21 cellular contexts compared by ENCODE assay signal in genomic region chr4:88446124-88446523, GRCh38. TPM values are rescaled to one million over a fixed set of nuclear protein-coding genes. Genes with fewer than 3 reads are reported as not detected.
A peak's percentile ranks its signal among the peaks of the same experiment; 100 is the strongest.
DNase-seq lines count a peak whose midpoint lies in the region; ATAC-seq, FAIRE-seq and TF ChIP-seq lines count a peak whose summit lies in the region.
"Had no signal": no experiment of that assay in that cellular context is flagged by ENCODE, and none has a peak within 500 bp of the region (broad histone marks: within the 10 kb centered on the region; RNA-seq: fewer than 3 reads in every experiment).

No MANE protein-coding gene starts in this region.

- FAIRE-seq in astrocyte (lab: Jason Lieb, UNC): no peak
- FAIRE-seq: G401.6, GM18507 had no signal

- H3K9me3 Mint-ChIP-seq in astrocyte (ENCODE audit: unreplicated experiment): peaks cover 4% of the 10 kb centered on the region
- H3K9me3 Mint-ChIP-seq: CD4-positive, alpha-beta T cell had no signal

- no peak overlapping the region for H2AFZ ChIP-seq in astrocyte (ENCODE audit: low read depth, low read length)

- H3K4me2 ChIP-seq in astrocyte (ENCODE audit: low read length): no peak overlapping the region

- no peaks in the 10 kb centered on the region for H3K79me2 ChIP-seq in astrocyte (ENCODE audit: insufficient read depth, low read length)

- 45 to 53% methylated on average over 3 of the region's 3 CpGs for WGBS in thyroid gland, 2 donors

- H3K4me3 Mint-ChIP-seq in astrocyte (ENCODE audit: unreplicated experiment): no peak overlapping the region
- H3K4me3 Mint-ChIP-seq: CD4-positive, alpha-beta T cell had no signal

- H3K27me3 ChIP-seq in astrocyte (ENCODE audit: insufficient read depth, low read length) (no peaks in the 10 kb centered on the region), thyroid gland (no peaks in the 10 kb centered on the region)
- H3K27me3 ChIP-seq: BE2C, SJSA1 had no signal

- DNase-seq in HT1080 (ENCODE audit: low read depth) (peak; percentile 37), astrocyte (ENCODE audit: low read depth) (peak; percentile 14), epithelial cell of prostate (ENCODE audit: low read depth, low spot score) (no peak), thyroid gland (peak; percentile 39 to 63), NCI-H345 (lab: John Stamatoyannopoulos, UW) (no peak), hepatic stellate cell (ENCODE audit: low spot score) (no peak), sciatic nerve (ENCODE audit: low spot score) (no peak)
- DNase-seq in stimulated activated CD4-positive, alpha-beta T cell treated with anti-CD3 and anti-CD28 coated beads, Interleukin-4, amount 100 ng/mL, for 24 hours: no peak
- DNase-seq: BE2C; Calu3; CD4-positive, alpha-beta T cell; Karpas-422; NCI-H1105; NCI-H1694 treated with DMSO at 0.1 percent for 48 hours; NCI-H2107; NCI-H69; RPMI8226 had no signal

- no peaks in the 10 kb centered on the region for H4K20me1 ChIP-seq in astrocyte (ENCODE audit: insufficient read depth, low read length)

- H3K36me3 Mint-ChIP-seq in astrocyte (ENCODE audit: low read depth, unreplicated experiment): peaks cover 15% of the 10 kb centered on the region

- H3K27ac ChIP-seq in astrocyte (ENCODE audit: low read depth, low read length) (no peak overlapping the region), epithelial cell of prostate (peak overlapping the region; percentile 5), thyroid gland (no peak overlapping the region)
- H3K27ac ChIP-seq: SJSA1 had no signal

- H3K4me1 ChIP-seq in astrocyte (ENCODE audit: insufficient read depth, low read length): no peaks in the 10 kb centered on the region
- peaks cover 18 to 30% of the 10 kb centered on the region in 2 donors for H3K4me1 ChIP-seq in thyroid gland
- H3K4me1 ChIP-seq: BE2C, SJSA1 had no signal

- no peaks in the 10 kb centered on the region for H3K27me3 Mint-ChIP-seq in astrocyte (ENCODE audit: low read depth, unreplicated experiment)
- H3K27me3 Mint-ChIP-seq: CD4-positive, alpha-beta T cell had no signal

- H3K36me3 ChIP-seq in astrocyte (ENCODE audit: insufficient read depth, low read length): no peaks in the 10 kb centered on the region
- H3K36me3 ChIP-seq in thyroid gland: no peaks in the 10 kb centered on the region
- H3K36me3 ChIP-seq: BE2C, SJSA1 had no signal

- H3K4me3 ChIP-seq in astrocyte (ENCODE audit: insufficient read depth, low read depth, low read length) (no peak overlapping the region), thyroid gland (replicated peaks in 1 of 3) (no peak overlapping the region)
- H3K4me3 ChIP-seq: SJSA1 had no signal

- no peak for ATAC-seq in sciatic nerve

- no peak overlapping the region for H3K9ac ChIP-seq in astrocyte (ENCODE audit: low read length)

- H3K4me1 Mint-ChIP-seq in astrocyte (ENCODE audit: low read depth, unreplicated experiment): peaks cover 3% of the 10 kb centered on the region

- H3K9me3 ChIP-seq in astrocyte (ENCODE audit: insufficient read depth, low read depth, low read length): no peaks in the 10 kb centered on the region
- no peaks in the 10 kb centered on the region for H3K9me3 ChIP-seq in thyroid gland
- H3K9me3 ChIP-seq: BE2C, SJSA1 had no signal

- TF ChIP-seq POLR2A in thyroid gland (IDR thresholded peaks at IDR 0.05): no peak

- TF ChIP-seq CTCF in astrocyte (IDR thresholded peaks at IDR 0.05; ENCODE audit: insufficient read depth, low read depth, low read length) (no peak), thyroid gland (IDR thresholded peaks at IDR 0.05) (no peak)

- H3K27ac Mint-ChIP-seq in astrocyte (ENCODE audit: unreplicated experiment): peak overlapping the region; percentile 77
- H3K27ac Mint-ChIP-seq: CD4-positive, alpha-beta T cell had no signal

- intact Hi-C loops in thyroid gland (cut with DNase I) (no loop called here), sciatic nerve (cut with DNase I) (no loop called here)

RNA-seq across cellular contexts. Expression of gene HERC5, which starts 10.8 kb away (rescaled TPM):
- total RNA-seq in HT1080 (2014; rRNA removed; shearing (Covaris generic)): 0.20 and 0.95 TPM in 2 replicates
- polyA plus RNA-seq in HT1080 (2015; cell fraction: cytosol; rRNA removed): 0.62 and 0.72 TPM in 2 replicates
- polyA plus RNA-seq in HT1080 (2015; cell fraction: nucleus; rRNA removed): 1.4 and 1.5 TPM in 2 replicates
- 23.0 and 27.3 TPM in 2 replicates for total RNA-seq in astrocyte
- total RNA-seq in thyroid gland: 1 to 10 TPM; 8.1 to 9.7 (median 8.7) TPM
- 8.0 TPM for total RNA-seq in sciatic nerve
- total RNA-seq: OCI-LY7 had no signal

Comparison
In these comparisons a context has a peak if more than half of its experiments do, and no peak if none do; other contexts are left out.
1. DNase-seq: peak in HT1080 (single experiment), astrocyte (single experiment) and thyroid gland (2 of 2); none in epithelial cell of prostate (single experiment), stimulated activated CD4-positive, alpha-beta T cell treated with anti-CD3 and anti-CD28 coated beads, Interleukin-4, amount 100 ng/mL, for 24 hours (single experiment), NCI-H345 (single experiment), hepatic stellate cell (single experiment) and sciatic nerve (single experiment).